Comparison of ENCODE assay signal across 2 cellular contexts in the genomic region with DNA sequence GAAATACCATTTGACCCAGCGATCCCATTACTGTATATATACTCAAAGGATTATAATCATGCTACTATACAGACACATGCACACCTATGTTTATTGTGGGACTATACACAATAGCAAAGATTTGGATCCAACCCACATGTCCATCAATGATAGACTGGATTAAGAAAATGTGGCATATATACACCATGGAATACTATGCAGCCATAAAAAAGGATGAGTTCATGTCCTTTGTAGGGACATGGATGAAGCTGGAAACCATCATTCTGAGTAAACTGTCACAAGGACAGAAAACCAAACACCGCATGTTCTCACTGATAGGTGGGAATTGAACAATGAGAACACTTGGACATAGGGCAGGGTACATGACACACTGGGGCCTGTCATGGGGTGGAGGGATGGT. TPM values are rescaled to one million over a fixed set of nuclear protein-coding genes. Genes with fewer than 3 reads are reported as not detected.
"Had no signal": no experiment of that assay in that cellular context is flagged by ENCODE, and none has a peak within 500 bp of the region (broad histone marks: within the 10 kb centered on the region; RNA-seq: fewer than 3 reads in every experiment).

No MANE protein-coding gene starts in this region.

RNA-seq across cellular contexts. Expression of a gene that starts 43.2 kb away (rescaled TPM):
- total RNA-seq: G401, GM12878 had no signal
